In genomic region chr11:134913999-134914590, GRCh38 we compare ENCODE assay signal across 16 cellular contexts.
DNase-seq lines count a peak whose midpoint lies in the region; TF ChIP-seq lines count a peak whose summit lies in the region.
"Had no signal": no experiment of that assay in that cellular context is flagged by ENCODE, and none has a peak within 500 bp of the region (broad histone marks: within the 10 kb centered on the region; RNA-seq: fewer than 3 reads in every experiment).

No MANE protein-coding gene starts in this region.

- H4K20me1 ChIP-seq in neural cell (ENCODE audit: insufficient read depth) = no peaks in the 10 kb centered on the region

- no peak overlapping the region for H3K4me2 ChIP-seq in neural cell (ENCODE audit: low read length)
- H3K4me2 ChIP-seq: A549 had no signal

- H3K27me3 Mint-ChIP-seq in osteocyte (ENCODE audit: unreplicated experiment) = peaks cover 14% of the 10 kb centered on the region

- H3K27me3 ChIP-seq in ascending aorta = no peaks in the 10 kb centered on the region
- peaks cover 3% of the 10 kb centered on the region for H3K27me3 ChIP-seq in neural cell (ENCODE audit: insufficient read depth, low read depth, low read length)
- no peaks in the 10 kb centered on the region for H3K27me3 ChIP-seq in stomach smooth muscle (ENCODE audit: control insufficient read depth in 1 of 2, insufficient read depth in 2 of 2, low read length in 2 of 2)
- no peaks in the 10 kb centered on the region for H3K27me3 ChIP-seq in A673 (replicated peaks; ENCODE audit: insufficient read depth, low read depth, low read length, poor library complexity)
- peaks cover 53% of the 10 kb centered on the region for H3K27me3 ChIP-seq in WERI-Rb-1 (ENCODE audit: insufficient read depth, low read depth, severe bottlenecking)

- H3K9me3 ChIP-seq in ascending aorta (no peaks in the 10 kb centered on the region), neural cell (ENCODE audit: low read length) (no peaks in the 10 kb centered on the region), stomach smooth muscle (ENCODE audit: control insufficient read depth in 2 of 2, low read length in 2 of 2) (no peaks in the 10 kb centered on the region), A673 (ENCODE audit: low read depth, low read length, poor library complexity, severe bottlenecking) (no peaks in the 10 kb centered on the region), WERI-Rb-1 (ENCODE audit: severe bottlenecking) (no peaks in the 10 kb centered on the region)
- H3K9me3 ChIP-seq: A549 had no signal

- no peaks in the 10 kb centered on the region for H3K79me2 ChIP-seq in neural cell (replicated peaks; ENCODE audit: insufficient read depth, low read length)

- no TSS peak for BruUV-seq in A673 (replicated peaks; lab: Mats Ljungman, UMichigan)

- H3K9me3 Mint-ChIP-seq in osteocyte (ENCODE audit: unreplicated experiment) = no peaks in the 10 kb centered on the region

- no peak overlapping the region for H3K27ac Mint-ChIP-seq in osteocyte (ENCODE audit: unreplicated experiment)

- TF ChIP-seq RAD21 in neural cell (conservative IDR thresholded peaks at IDR 0.05) = no peak

- intact Hi-C loops in ascending aorta (cut with DNase I) = no loop called here
- intact Hi-C loops in A673 (cut with micrococcal nuclease; ENCODE audit: unreplicated experiment) = no loop called here

- POLR2A ChIA-PET in A673 (lab: Charles Lee; ENCODE audit: low non-redundant PET) = no interaction called here

- no peaks in the 10 kb centered on the region for H3F3A ChIP-seq in neural cell (ENCODE audit: insufficient read depth, low read length, poor library complexity, severe bottlenecking)

- TF ChIP-seq CTCF in ascending aorta (IDR thresholded peaks at IDR 0.05) (no peak), neural cell (IDR thresholded peaks at IDR 0.05; ENCODE audit: poor library complexity, severe bottlenecking) (no peak), osteocyte (IDR thresholded peaks at IDR 0.05) (no peak), A673 (conservative IDR thresholded peaks at IDR 0.05; ENCODE audit: low read depth, low read length) (no peak), WERI-Rb-1 (IDR thresholded peaks at IDR 0.05; ENCODE audit: low read depth, low read length) (no peak)

- no peak overlapping the region for H2AFZ ChIP-seq in neural cell (ENCODE audit: low read depth, low read length)

- H3K4me3 Mint-ChIP-seq in osteocyte (ENCODE audit: unreplicated experiment) = no peak overlapping the region
- H3K4me3 Mint-ChIP-seq: CD4-positive, alpha-beta memory T cell had no signal

- H3K36me3 ChIP-seq in ascending aorta = no peaks in the 10 kb centered on the region
- H3K36me3 ChIP-seq in neural cell (ENCODE audit: insufficient read depth, low read length) = no peaks in the 10 kb centered on the region
- H3K36me3 ChIP-seq in stomach smooth muscle (ENCODE audit: control insufficient read depth in 2 of 2, insufficient read depth in 2 of 2, low read length in 2 of 2) = no peaks in the 10 kb centered on the region
- H3K36me3 ChIP-seq in A673 (ENCODE audit: insufficient read depth, low read length, poor library complexity, severe bottlenecking) = no peaks in the 10 kb centered on the region
- no peaks in the 10 kb centered on the region for H3K36me3 ChIP-seq in WERI-Rb-1

- no peak for DNase-seq in ascending aorta (ENCODE audit: low spot score in 2 of 2)
- peak; percentile 81 for DNase-seq in osteocyte (ENCODE audit: extremely low spot score, unreplicated experiment)
- DNase-seq in A673 (ENCODE audit: low spot score) = no peak
- DNase-seq in WERI-Rb-1 = no peak
- DNase-seq in mesenteric fat pad (ENCODE audit: low spot score) = no peak
- DNase-seq: 8988T; C1 segment of cervical spinal cord; Caco-2; CD4-positive, alpha-beta memory T cell; DMS153; DND-41; GOT3; HCEC 1CT had no signal

- peaks cover 26% of the 10 kb centered on the region for H3K4me1 Mint-ChIP-seq in osteocyte (ENCODE audit: unreplicated experiment)

- H3K4me1 ChIP-seq in ascending aorta = peaks cover 0 to 23% of the 10 kb centered on the region in 2 donors
- peaks cover 28% of the 10 kb centered on the region for H3K4me1 ChIP-seq in stomach smooth muscle (ENCODE audit: control insufficient read depth, insufficient read depth, low read length)
- no peaks in the 10 kb centered on the region for H3K4me1 ChIP-seq in A673 (ENCODE audit: insufficient read depth, low read length, poor library complexity, severe bottlenecking)
- H3K4me1 ChIP-seq: A549, Caco-2 had no signal

- H3K27ac ChIP-seq in ascending aorta (peak overlapping the region; percentile 73 to 83), neural cell (ENCODE audit: low read length) (no peak overlapping the region), stomach smooth muscle (ENCODE audit: low read length) (peak overlapping the region; percentile 85), A673 (ENCODE audit: low read depth, low read length, poor library complexity, severe bottlenecking) (no peak overlapping the region), WERI-Rb-1 (no peak overlapping the region)
- H3K27ac ChIP-seq: A549 had no signal

- H3K9me2 ChIP-seq in neural cell (ENCODE audit: insufficient read depth, low read length) = no peaks in the 10 kb centered on the region

- CTCF ChIA-PET in A673 (lab: Charles Lee) = no interaction called here

- no peaks in the 10 kb centered on the region for H3K36me3 Mint-ChIP-seq in osteocyte (ENCODE audit: unreplicated experiment)
- H3K36me3 Mint-ChIP-seq: CD4-positive, alpha-beta memory T cell had no signal

- H3K4me3 ChIP-seq in ascending aorta (no peak overlapping the region), neural cell (ENCODE audit: low read length) (no peak overlapping the region), stomach smooth muscle (ENCODE audit: low read length in 2 of 2) (peak overlapping the region in 1 of 2 donors; percentile 35), A673 (ENCODE audit: low read depth, low read length, poor library complexity, severe bottlenecking) (no peak overlapping the region), WERI-Rb-1 (ENCODE audit: low read depth, low read length) (no peak overlapping the region)
- H3K4me3 ChIP-seq: A549 had no signal

- H3K9ac ChIP-seq in neural cell (ENCODE audit: low read length) (no peak overlapping the region), stomach smooth muscle (ENCODE audit: low read length in 2 of 2) (no peak overlapping the region)

- TF ChIP-seq EP300 in neural cell (conservative IDR thresholded peaks at IDR 0.05; ENCODE audit: poor library complexity, severe bottlenecking) = peak; percentile 78

TF ChIP-seq in neural cell, 6 proteins besides CTCF, POLR2A, EP300 and RAD21:
- no peak for TF ChIP-seq EZH2 (IDR thresholded peaks at IDR 0.05; ENCODE audit: borderline replicate concordance, insufficient read depth, low read length, poor library complexity, severe bottlenecking)
- peak; percentile 68 for TF ChIP-seq POLR2AphosphoS5 (IDR thresholded peaks at IDR 0.05)

Comparison
In these comparisons a context has a peak if more than half of its experiments do, and no peak if none do; other contexts are left out.
1. H3K27ac ChIP-seq: peak in ascending aorta (2 of 2) and stomach smooth muscle (single experiment); none in neural cell (single experiment), A673 (single experiment) and WERI-Rb-1 (single experiment).